In the genomic region with DNA sequence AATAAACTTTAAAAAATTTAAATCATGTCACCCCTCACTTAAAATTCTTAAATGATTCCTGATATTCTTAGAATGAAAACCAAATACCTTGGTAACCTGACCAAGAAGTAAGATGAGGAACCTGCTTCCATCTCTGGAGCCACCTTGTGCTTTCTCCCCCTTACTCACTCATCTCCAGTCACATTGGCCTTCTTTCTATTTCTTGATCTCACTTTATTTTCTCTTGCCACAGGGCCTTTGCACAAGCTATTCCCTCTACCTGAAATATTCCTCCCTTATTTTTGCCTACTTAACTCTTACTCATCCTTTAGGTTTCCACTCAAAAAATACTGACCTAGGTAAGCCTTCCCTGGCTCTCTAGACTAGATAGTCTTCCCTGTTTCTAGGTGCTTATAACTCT, we compare ENCODE assay signal across 2 cellular contexts.
TF ChIP-seq lines count a peak whose summit lies in the region.

No MANE protein-coding gene starts in this region.

TF ChIP-seq in HEK293, 187 proteins besides CTCF, POLR2A, EP300 and RAD21:
- TF ChIP-seq SP7 (tag by site-specific recombination; IDR thresholded peaks at IDR 0.05) (no peak), ZNF623 (tag by site-specific recombination; IDR thresholded peaks at IDR 0.05) (peak; percentile 92)

TF ChIP-seq in K562, 482 proteins besides CTCF, POLR2A, EP300 and RAD21:
- TF ChIP-seq, protein P1, sequence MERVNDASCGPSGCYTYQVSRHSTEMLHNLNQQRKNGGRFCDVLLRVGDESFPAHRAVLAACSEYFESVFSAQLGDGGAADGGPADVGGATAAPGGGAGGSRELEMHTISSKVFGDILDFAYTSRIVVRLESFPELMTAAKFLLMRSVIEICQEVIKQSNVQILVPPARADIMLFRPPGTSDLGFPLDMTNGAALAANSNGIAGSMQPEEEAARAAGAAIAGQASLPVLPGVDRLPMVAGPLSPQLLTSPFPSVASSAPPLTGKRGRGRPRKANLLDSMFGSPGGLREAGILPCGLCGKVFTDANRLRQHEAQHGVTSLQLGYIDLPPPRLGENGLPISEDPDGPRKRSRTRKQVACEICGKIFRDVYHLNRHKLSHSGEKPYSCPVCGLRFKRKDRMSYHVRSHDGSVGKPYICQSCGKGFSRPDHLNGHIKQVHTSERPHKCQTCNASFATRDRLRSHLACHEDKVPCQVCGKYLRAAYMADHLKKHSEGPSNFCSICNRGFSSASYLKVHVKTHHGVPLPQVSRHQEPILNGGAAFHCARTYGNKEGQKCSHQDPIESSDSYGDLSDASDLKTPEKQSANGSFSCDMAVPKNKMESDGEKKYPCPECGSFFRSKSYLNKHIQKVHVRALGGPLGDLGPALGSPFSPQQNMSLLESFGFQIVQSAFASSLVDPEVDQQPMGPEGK (CRISPR knock-in tag; IDR thresholded peaks at IDR 0.05; ENCODE audit: borderline replicate concordance), result no peak
- TF ChIP-seq RBM25 (IDR thresholded peaks at IDR 0.05; ENCODE audit: low read depth, low read length, severe bottlenecking), result peak; percentile 80
